In the genomic region with DNA sequence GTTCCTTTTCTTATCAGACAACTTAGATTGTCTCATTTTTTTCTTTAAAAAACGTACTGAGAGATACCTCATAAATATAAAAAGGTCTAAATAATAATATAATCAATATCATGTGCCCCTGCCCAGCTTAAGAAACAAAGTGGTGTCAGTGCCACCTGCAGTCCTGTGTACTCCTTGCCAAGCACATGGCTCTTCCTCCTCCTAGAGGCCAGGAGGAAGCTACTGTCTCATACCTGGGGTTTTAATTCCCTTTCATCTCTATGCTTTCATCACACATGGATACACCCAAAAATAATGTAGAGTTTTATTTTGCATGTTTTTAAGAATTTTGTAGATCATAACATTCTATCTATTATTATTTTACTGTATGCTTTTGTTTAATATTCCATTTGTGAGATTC, we compare ENCODE assay signal across 32 cellular contexts.
DNase-seq lines count a peak whose midpoint lies in the region; ATAC-seq and TF ChIP-seq lines count a peak whose summit lies in the region.
"Had no signal": no experiment of that assay in that cellular context is flagged by ENCODE, and none has a peak within 500 bp of the region (broad histone marks: within the 10 kb centered on the region; RNA-seq: fewer than 3 reads in every experiment).

No MANE protein-coding gene starts in this region.

- H3K27me3 Mint-ChIP-seq in GM23338 (ENCODE audit: insufficient read depth, low read depth, poor library complexity): no peaks in the 10 kb centered on the region
- peaks cover 16% of the 10 kb centered on the region for H3K27me3 Mint-ChIP-seq in endodermal cell (ENCODE audit: insufficient read depth)
- H3K27me3 Mint-ChIP-seq: activated naive CD4-positive, alpha-beta T cell treated with anti-CD3 and anti-CD28 coated beads, Interleukin-2, amount 50 U/mL, for 24 hours; B cell; CD8-positive, alpha-beta memory T cell; natural killer cell treated with Interleukin-12 subunit alpha and Interleukin-12 subunit beta and Interleukin-15 and Interleukin-18, amount 100 ng/mL, for 72 hours; stimulated activated naive CD8-positive, alpha-beta T cell treated with anti-CD3 and anti-CD28 coated beads, Interleukin-15, Interleukin-2, amounts not matched to agents 100 ng/mL and 50 ng/mL, for 24 hours had no signal

- TF ChIP-seq CTCF in GM23338 (conservative IDR thresholded peaks at IDR 0.05; ENCODE audit: low read depth in 2 of 2) (peak; percentile 31 to 54), PC-3 (conservative IDR thresholded peaks at IDR 0.05; ENCODE audit: low read depth, low read length) (0 out of 2 replicates have a peak, but pooled peaks have one; percentile 28), endodermal cell (conservative IDR thresholded peaks at IDR 0.05) (peak; percentile 56)

- H3K4me2 ChIP-seq in GM23338 (no peak overlapping the region), PC-3 (ENCODE audit: low read length) (no peak overlapping the region), GM23248 (ENCODE audit: unreplicated experiment) (no peak overlapping the region)

- H3K36me3 ChIP-seq in GM23338 (ENCODE audit: insufficient read depth) (no peaks in the 10 kb centered on the region), PC-3 (ENCODE audit: low read depth, low read length) (no peaks in the 10 kb centered on the region), endodermal cell (ENCODE audit: control insufficient read depth, insufficient read depth, low read length) (no peaks in the 10 kb centered on the region), GM23248 (ENCODE audit: low read depth) (no peaks in the 10 kb centered on the region)
- H3K36me3 ChIP-seq: SJCRH30, thoracic aorta, vagina had no signal

- H3K4me3 Mint-ChIP-seq in GM23338 (no peak overlapping the region), endodermal cell (no peak overlapping the region)
- H3K4me3 Mint-ChIP-seq: activated naive CD4-positive, alpha-beta T cell treated with anti-CD3 and anti-CD28 coated beads, Interleukin-2, amount 50 U/mL, for 24 hours; B cell; natural killer cell treated with Interleukin-12 subunit alpha and Interleukin-12 subunit beta and Interleukin-15 and Interleukin-18, amount 100 ng/mL, for 72 hours; stimulated activated naive CD8-positive, alpha-beta T cell treated with anti-CD3 and anti-CD28 coated beads, Interleukin-15, Interleukin-2, amounts not matched to agents 100 ng/mL and 50 ng/mL, for 24 hours had no signal

- in situ Hi-C loops in GM23248 (cut with MboI): no loop called here

- BruUV-seq in PC-3 (replicated peaks; lab: Mats Ljungman, UMichigan): no TSS peak

- no peaks in the 10 kb centered on the region for H3K4me1 Mint-ChIP-seq in GM23338
- H3K4me1 Mint-ChIP-seq in endodermal cell: peaks cover 7% of the 10 kb centered on the region
- H3K4me1 Mint-ChIP-seq: activated naive CD4-positive, alpha-beta T cell treated with anti-CD3 and anti-CD28 coated beads, Interleukin-2, amount 50 U/mL, for 24 hours; B cell; CD8-positive, alpha-beta memory T cell had no signal

- H3K79me2 ChIP-seq in GM23338 (replicated peaks; ENCODE audit: insufficient read depth): no peaks in the 10 kb centered on the region
- H3K79me2 ChIP-seq in PC-3 (ENCODE audit: low read length): no peaks in the 10 kb centered on the region
- no peaks in the 10 kb centered on the region for H3K79me2 ChIP-seq in GM23248 (ENCODE audit: insufficient read depth)

- POLR2A ChIA-PET in PC-3 (lab: Charles Lee; ENCODE audit: unreplicated experiment): no interaction called here

- H3K9me2 ChIP-seq in GM23338 (ENCODE audit: insufficient read depth) (no peaks in the 10 kb centered on the region), PC-3 (replicated peaks; ENCODE audit: low read length) (no peaks in the 10 kb centered on the region), GM23248 (ENCODE audit: insufficient read depth) (no peaks in the 10 kb centered on the region)

- ATAC-seq in GM23338 (peak; percentile 26; the same call in 1 of the 3 replicates), PC-3 (no peak), GM21390 (IDR thresholded peaks at IDR 0.05; ENCODE audit: unreplicated experiment) (no peak)
- ATAC-seq: esophagus mucosa; heart right ventricle; mucosa of descending colon; natural killer cell treated with Interleukin-12 subunit alpha and Interleukin-12 subunit beta and Interleukin-15 and Interleukin-18, amount 100 ng/mL, for 72 hours had no signal

- no peak overlapping the region for H3K27ac Mint-ChIP-seq in GM23338
- no peak overlapping the region for H3K27ac Mint-ChIP-seq in endodermal cell
- H3K27ac Mint-ChIP-seq: activated naive CD4-positive, alpha-beta T cell treated with anti-CD3 and anti-CD28 coated beads, Interleukin-2, amount 50 U/mL, for 24 hours; B cell; CD8-positive, alpha-beta memory T cell; natural killer cell treated with Interleukin-12 subunit alpha and Interleukin-12 subunit beta and Interleukin-15 and Interleukin-18, amount 100 ng/mL, for 72 hours; stimulated activated naive CD8-positive, alpha-beta T cell treated with anti-CD3 and anti-CD28 coated beads, Interleukin-15, Interleukin-2, amounts not matched to agents 100 ng/mL and 50 ng/mL, for 24 hours had no signal

- no peaks in the 10 kb centered on the region for H3K9me3 Mint-ChIP-seq in GM23338
- no peaks in the 10 kb centered on the region for H3K9me3 Mint-ChIP-seq in endodermal cell
- H3K9me3 Mint-ChIP-seq: activated naive CD4-positive, alpha-beta T cell treated with anti-CD3 and anti-CD28 coated beads, Interleukin-2, amount 50 U/mL, for 24 hours; CD8-positive, alpha-beta memory T cell; natural killer cell treated with Interleukin-12 subunit alpha and Interleukin-12 subunit beta and Interleukin-15 and Interleukin-18, amount 100 ng/mL, for 72 hours; stimulated activated naive CD8-positive, alpha-beta T cell treated with anti-CD3 and anti-CD28 coated beads, Interleukin-15, Interleukin-2, amounts not matched to agents 100 ng/mL and 50 ng/mL, for 24 hours had no signal

- H3F3A ChIP-seq in GM23338 (replicated peaks; ENCODE audit: low read depth) (no peaks in the 10 kb centered on the region), PC-3 (ENCODE audit: low read length, unreplicated experiment) (no peaks in the 10 kb centered on the region), GM23248 (ENCODE audit: insufficient read depth) (no peaks in the 10 kb centered on the region)

- CTCF ChIA-PET in PC-3 (lab: Charles Lee): interaction anchor here (1.0 kb wide), 1 partner anchor 11 kb away, joined by 7 read pairs; no protein-coding TSS in a partner anchor

- H3K9ac ChIP-seq in PC-3 (ENCODE audit: low read length) (no peak overlapping the region), endodermal cell (ENCODE audit: extremely low read depth, low read length, poor library complexity, severe bottlenecking) (no peak overlapping the region), GM23248 (no peak overlapping the region)

- no peaks in the 10 kb centered on the region for H3K27me3 ChIP-seq in GM23338 (ENCODE audit: insufficient read depth)
- H3K27me3 ChIP-seq in PC-3 (ENCODE audit: low read length): no peaks in the 10 kb centered on the region
- H3K27me3 ChIP-seq in endodermal cell (ENCODE audit: control insufficient read depth, insufficient read depth, low read length, poor library complexity, severe bottlenecking): peaks cover 13% of the 10 kb centered on the region
- no peaks in the 10 kb centered on the region for H3K27me3 ChIP-seq in GM23248 (replicated peaks; ENCODE audit: insufficient read depth)
- H3K27me3 ChIP-seq: heart right ventricle, SJCRH30, vagina had no signal

- no peaks in the 10 kb centered on the region for H4K20me1 ChIP-seq in GM23338 (replicated peaks; ENCODE audit: insufficient read depth)
- H4K20me1 ChIP-seq in PC-3 (ENCODE audit: low read length): no peaks in the 10 kb centered on the region
- no peaks in the 10 kb centered on the region for H4K20me1 ChIP-seq in GM23248 (ENCODE audit: insufficient read depth)

- H3K4me3 ChIP-seq in GM23338 (no peak overlapping the region), PC-3 (ENCODE audit: low read length) (no peak overlapping the region), endodermal cell (ENCODE audit: low read length) (no peak overlapping the region), GM23248 (no peak overlapping the region)
- H3K4me3 ChIP-seq: coronary artery, heart right ventricle, lung, mucosa of descending colon, SJCRH30, skin epidermis, thoracic aorta, vagina had no signal

- H3K4me1 ChIP-seq in GM23338 (ENCODE audit: insufficient read depth) (no peaks in the 10 kb centered on the region), PC-3 (ENCODE audit: insufficient read depth, low read length) (no peaks in the 10 kb centered on the region), endodermal cell (ENCODE audit: control insufficient read depth, insufficient read depth, low read length) (peaks cover 8% of the 10 kb centered on the region), GM23248 (ENCODE audit: insufficient read depth) (no peaks in the 10 kb centered on the region)
- H3K4me1 ChIP-seq: heart right ventricle, SJCRH30, vagina had no signal

- no CpG with 5 or more reads among the region's 1 CpG for WGBS in endodermal cell (ENCODE audit: insufficient coverage in 1 of 2, insufficient read length in 1 of 2), 2 experiments
- 75 to 82% methylated on average over 1 of the region's 1 CpG for WGBS in GM23248 (ENCODE audit: low coverage in 1 of 2, low lambda C conversion rate in 2 of 2, missing lambda C conversion rate in 2 of 2), 2 experiments

- H3K36me3 Mint-ChIP-seq in GM23338 (ENCODE audit: low read depth) (no peaks in the 10 kb centered on the region), endodermal cell (ENCODE audit: low read depth) (no peaks in the 10 kb centered on the region)
- H3K36me3 Mint-ChIP-seq: activated naive CD4-positive, alpha-beta T cell treated with anti-CD3 and anti-CD28 coated beads, Interleukin-2, amount 50 U/mL, for 24 hours; natural killer cell treated with Interleukin-12 subunit alpha and Interleukin-12 subunit beta and Interleukin-15 and Interleukin-18, amount 100 ng/mL, for 72 hours had no signal

- H2AFZ ChIP-seq in GM23338 (no peak overlapping the region), PC-3 (ENCODE audit: low read length) (no peak overlapping the region), GM23248 (no peak overlapping the region)

- intact Hi-C loops in PC-3 (cut with micrococcal nuclease): no loop called here

- H3K9me3 ChIP-seq in PC-3 (ENCODE audit: low read length) (no peaks in the 10 kb centered on the region), endodermal cell (ENCODE audit: control insufficient read depth, low read length) (no peaks in the 10 kb centered on the region), GM23248 (ENCODE audit: low read depth) (no peaks in the 10 kb centered on the region)
- H3K9me3 ChIP-seq: heart right ventricle, mucosa of descending colon, SJCRH30, thoracic aorta, vagina had no signal

- DNase-seq in NCI-H146 (lab: John Stamatoyannopoulos, UW): peak; percentile 4
- no peak for DNase-seq in NCI-H146 treated with DMSO at 0.1 percent for 48 hours (lab: John Stamatoyannopoulos, UW; ENCODE audit: unreplicated experiment)
- DNase-seq in GM23338 (ENCODE audit: low spot score): no peak
- no peak for DNase-seq in PC-3
- no peak for DNase-seq in endodermal cell
- DNase-seq in Ammon's horn (ENCODE audit: low spot score): no peak
- no peak for DNase-seq in GM23248
- DNase-seq: activated CD4-positive, alpha-beta T cell treated with anti-CD3 and anti-CD28 coated beads, Interleukin-2, amount 50 U/mL, for 48 hours; activated CD8-positive, alpha-beta memory T cell treated with anti-CD3 and anti-CD28 coated beads, Interleukin-2, amount 50 U/mL, for 48 hours; CD8-positive, alpha-beta memory T cell; effector memory CD4-positive, alpha-beta T cell; foreskin melanocyte; heart right ventricle; mucosa of descending colon; NCI-H1092 treated with DMSO at 0.1 percent for 48 hours; NCI-H2081 treated with DMSO at 0.1 percent for 48 hours; NCI-H510A; retina; SJCRH30; T-helper 1 cell had no signal

- H3K27ac ChIP-seq in GM23338 (ENCODE audit: low read depth) (no peak overlapping the region), PC-3 (ENCODE audit: low read length) (no peak overlapping the region), endodermal cell (ENCODE audit: low read depth, low read length) (no peak overlapping the region), GM23248 (no peak overlapping the region)
- H3K27ac ChIP-seq: coronary artery, heart right ventricle, HL-60, SJCRH30, skin epidermis, thoracic aorta, vagina had no signal
